Comparison of ENCODE assay signal across 10 cellular contexts in genomic region chr6:77467038-77467437, GRCh38. TPM values are rescaled to one million over a fixed set of nuclear protein-coding genes. Genes with fewer than 3 reads are reported as not detected.
DNase-seq lines count a peak whose midpoint lies in the region; ATAC-seq and TF ChIP-seq lines count a peak whose summit lies in the region.
"Had no signal": no experiment of that assay in that cellular context is flagged by ENCODE, and none has a peak within 500 bp of the region (broad histone marks: within the 10 kb centered on the region; RNA-seq: fewer than 3 reads in every experiment).

No MANE protein-coding gene starts in this region.

- peak overlapping the region; percentile 89 to 92 for H3K4me3 Mint-ChIP-seq in activated T-cell treated with anti-CD3 and anti-CD28 coated beads, Interleukin-2, amount 50 U/mL, for 72 hours

- peak overlapping the region; percentile 75 for H3K9ac ChIP-seq in mesendoderm (ENCODE audit: low read length)
- H3K9ac ChIP-seq: BLaER1 had no signal

- H3K18ac ChIP-seq in mesendoderm (ENCODE audit: low read length): no peak overlapping the region

- no peak for TF ChIP-seq EP300 in tibial nerve (IDR thresholded peaks at IDR 0.05)

- H2BK5ac ChIP-seq in mesendoderm (ENCODE audit: low read length): no peak overlapping the region

- peak overlapping the region; percentile 88 for H3K4me2 ChIP-seq in mesendoderm (ENCODE audit: low read length)

- no peaks in the 10 kb centered on the region for H3K79me2 ChIP-seq in mesendoderm (ENCODE audit: control insufficient read depth, insufficient read depth, low read length)

- peak overlapping the region; percentile 56 for H3K4ac ChIP-seq in mesendoderm (ENCODE audit: low read depth, low read length)

- H3K27ac ChIP-seq in dorsolateral prefrontal cortex: peak overlapping the region in 1 of 59 donors; percentile 37
- no peak overlapping the region for H3K27ac ChIP-seq in mesendoderm (ENCODE audit: low read depth, low read length)
- no peak overlapping the region for H3K27ac ChIP-seq in tibial nerve
- H3K27ac ChIP-seq: BLaER1, RWPE1 had no signal

- DNase-seq in activated T-cell treated with anti-CD3 and anti-CD28 coated beads, Interleukin-2, amount 50 U/mL, for 72 hours: no peak
- DNase-seq in activated T-cell treated with anti-CD3 and anti-CD28 coated beads for 4 hours (no peak), dorsolateral prefrontal cortex (no peak), mesendoderm (no peak), tibial nerve (ENCODE audit: low spot score in 2 of 2) (no peak), epidermal melanocyte (ENCODE audit: insufficient read length, low spot score) (no peak), cerebellar nuclear complex (lab: John Stamatoyannopoulos, UW) (no peak)

- H4K5ac ChIP-seq in mesendoderm (ENCODE audit: low read length): no peak overlapping the region

- H3K79me1 ChIP-seq in mesendoderm (ENCODE audit: low read length): no peaks in the 10 kb centered on the region

- H3K36me3 ChIP-seq in mesendoderm (ENCODE audit: control insufficient read depth, insufficient read depth, low read length) (no peaks in the 10 kb centered on the region), tibial nerve (no peaks in the 10 kb centered on the region)
- H3K36me3 ChIP-seq: BLaER1 had no signal

- H3K4me1 Mint-ChIP-seq in activated T-cell treated with anti-CD3 and anti-CD28 coated beads, Interleukin-2, amount 50 U/mL, for 72 hours (ENCODE audit: low read depth): peaks cover 7% of the 10 kb centered on the region

- no peak overlapping the region for H3K23ac ChIP-seq in mesendoderm (ENCODE audit: low read length)

- ATAC-seq in activated T-cell treated with anti-CD3 and anti-CD28 coated beads, Interleukin-2, amount 50 U/mL, for 72 hours (replicated peaks in 1 of 2): no peak
- no peak for ATAC-seq in HG03565 (IDR thresholded peaks at IDR 0.05; ENCODE audit: unreplicated experiment)

- H2AK5ac ChIP-seq in mesendoderm (ENCODE audit: low read length): no peak overlapping the region

- H3K4me1 ChIP-seq in mesendoderm (ENCODE audit: control insufficient read depth, low read depth, low read length) (no peaks in the 10 kb centered on the region), tibial nerve (peaks cover 0 to 42% (median 9%) of the 10 kb centered on the region in 4 donors)

- peak overlapping the region; percentile 84 for H3K27ac Mint-ChIP-seq in activated T-cell treated with anti-CD3 and anti-CD28 coated beads, Interleukin-2, amount 50 U/mL, for 72 hours

- H3K27me3 Mint-ChIP-seq in activated T-cell treated with anti-CD3 and anti-CD28 coated beads, Interleukin-2, amount 50 U/mL, for 72 hours (ENCODE audit: low read depth): peaks cover 52% of the 10 kb centered on the region

- TF ChIP-seq POLR2A in tibial nerve (IDR thresholded peaks at IDR 0.05): no peak

- peak overlapping the region; percentile 80 for H3K56ac ChIP-seq in mesendoderm (ENCODE audit: low read length)

- H3K27me3 ChIP-seq in dorsolateral prefrontal cortex (peaks cover 0 to 71% (median 39%) of the 10 kb centered on the region in 45 donors), mesendoderm (ENCODE audit: insufficient read depth, low read length, poor library complexity) (peaks cover 4% of the 10 kb centered on the region), tibial nerve (peaks cover 0 to 40% of the 10 kb centered on the region in 2 donors)

- no peak overlapping the region for H2BK120ac ChIP-seq in mesendoderm (ENCODE audit: low read depth, low read length)

- H2BK15ac ChIP-seq in mesendoderm (replicated peaks; ENCODE audit: low read depth): no peak overlapping the region

- H3K36me3 Mint-ChIP-seq in activated T-cell treated with anti-CD3 and anti-CD28 coated beads, Interleukin-2, amount 50 U/mL, for 72 hours (ENCODE audit: insufficient read depth in 2 of 2): peaks cover 5 to 15% of the 10 kb centered on the region in 2 donors

- intact Hi-C loops in dorsolateral prefrontal cortex (cut with DNase I): no loop called here

- no peak for TF ChIP-seq CTCF in dorsolateral prefrontal cortex (IDR thresholded peaks at IDR 0.05 in 54 of 56, conservative IDR thresholded peaks at IDR 0.05 in 2 of 56; ENCODE audit: low read depth in 1 of 56, partially characterized antibody in 56 of 56)
- TF ChIP-seq CTCF in tibial nerve (IDR thresholded peaks at IDR 0.05): no peak

- H3K4me3 ChIP-seq in dorsolateral prefrontal cortex: peak overlapping the region; percentile 27 to 72 (median 56)
- peak overlapping the region; percentile 48 for H3K4me3 ChIP-seq in mesendoderm (ENCODE audit: low read length)
- H3K4me3 ChIP-seq in tibial nerve: peak overlapping the region in 3 of 4 donors; percentile 37 to 52 (median 51)

- H3K9me3 ChIP-seq in tibial nerve: no peaks in the 10 kb centered on the region

- no CpG with 5 or more reads among the region's 11 CpGs for WGBS in mesendoderm (ENCODE audit: extremely low coverage, insufficient coverage, low lambda C conversion rate)
- 40 to 49% methylated on average over 11 of the region's 11 CpGs for WGBS in tibial nerve, 2 donors

- H4K8ac ChIP-seq in mesendoderm (ENCODE audit: low read depth, low read length): no peak overlapping the region

- peaks cover 0 to 1% of the 10 kb centered on the region in 2 donors for H3K9me3 Mint-ChIP-seq in activated T-cell treated with anti-CD3 and anti-CD28 coated beads, Interleukin-2, amount 50 U/mL, for 72 hours

RNA-seq across cellular contexts. Expression of gene HTR1B, which starts 3.7 kb away (rescaled TPM):
- total RNA-seq in activated T-cell treated with anti-CD3 and anti-CD28 coated beads, Interleukin-2, amount 50 U/mL, for 72 hours: not detected
- total RNA-seq in dorsolateral prefrontal cortex (10 to 100 TPM in 12 of 120 experiments, 1 to 10 TPM in 108; 2.1 to 15.6 (median 6.5) TPM), tibial nerve (1 to 10 TPM in 1 of 4 donors, under 1 TPM in 3; 0.20 to 1.8 (median 0.43) TPM)
- polyA plus RNA-seq in mesendoderm (2013, experiment 1 of 2): 0.38 TPM
- 0.42 TPM for polyA plus RNA-seq in mesendoderm (2013, experiment 2 of 2)
